Comparison of ENCODE assay signal across 26 cellular contexts in genomic region chr1:210440081-210440480, GRCh38.
A peak's percentile ranks its signal among the peaks of the same experiment; 100 is the strongest.
DNase-seq lines count a peak whose midpoint lies in the region; ATAC-seq, FAIRE-seq and TF ChIP-seq lines count a peak whose summit lies in the region.
"Had no signal": no experiment of that assay in that cellular context is flagged by ENCODE, and none has a peak within 500 bp of the region (broad histone marks: within the 10 kb centered on the region; RNA-seq: fewer than 3 reads in every experiment).

No MANE protein-coding gene starts in this region.

- H3K27ac ChIP-seq in RWPE2 (ENCODE audit: poor library complexity, severe bottlenecking) = peak overlapping the region; percentile 97
- no peak overlapping the region for H3K27ac ChIP-seq in keratinocyte (ENCODE audit: control insufficient read depth, insufficient read depth, low read length)
- H3K27ac ChIP-seq in smooth muscle cell (ENCODE audit: low read depth) = peak overlapping the region; percentile 93
- no peak overlapping the region for H3K27ac ChIP-seq in aorta (ENCODE audit: low read depth in 1 of 2, low read length in 2 of 2)
- H3K27ac ChIP-seq: colonic mucosa, gastroesophageal sphincter, vagina had no signal

- H3K4me1 ChIP-seq in RWPE2 (ENCODE audit: insufficient read depth, poor library complexity, severe bottlenecking) (peaks cover 9% of the 10 kb centered on the region), keratinocyte (ENCODE audit: control insufficient read depth, extremely low read depth, insufficient read depth, low read length) (peaks cover 19% of the 10 kb centered on the region), smooth muscle cell (ENCODE audit: low read depth) (peaks cover 8% of the 10 kb centered on the region), aorta (ENCODE audit: control insufficient read depth in 1 of 2, insufficient read depth in 2 of 2, low read length in 2 of 2) (no peaks in the 10 kb centered on the region)
- H3K4me1 ChIP-seq: colonic mucosa, gastroesophageal sphincter, vagina had no signal

- no peaks in the 10 kb centered on the region for H3K9me3 ChIP-seq in RWPE2 (ENCODE audit: severe bottlenecking)
- no peaks in the 10 kb centered on the region for H3K9me3 ChIP-seq in keratinocyte (ENCODE audit: control insufficient read depth, low read depth, low read length)
- H3K9me3 ChIP-seq in smooth muscle cell (replicated peaks; ENCODE audit: low read depth) = no peaks in the 10 kb centered on the region
- no peaks in the 10 kb centered on the region for H3K9me3 ChIP-seq in aorta (ENCODE audit: control insufficient read depth, low read length)
- H3K9me3 ChIP-seq: colonic mucosa, gastroesophageal sphincter, vagina had no signal

- H3K9me1 ChIP-seq in keratinocyte (ENCODE audit: control insufficient read depth, extremely low read depth, insufficient read depth, low read length) = no peaks in the 10 kb centered on the region

- DNase-seq in EL = peak; percentile 22
- no peak for DNase-seq in RWPE2 (ENCODE audit: low spot score)
- no peak for DNase-seq in keratinocyte (ENCODE audit: low read depth, low spot score)
- no peak for DNase-seq in smooth muscle cell (lab: John Stamatoyannopoulos, UW; ENCODE audit: unreplicated experiment)
- no peak for DNase-seq in COLO829 (ENCODE audit: low spot score)
- DNase-seq in islet precursor cell = no peak
- no peak for DNase-seq in aorta
- DNase-seq: activated CD4-positive, alpha-beta memory T cell treated with anti-CD3 and anti-CD28 coated beads, Interleukin-2, amount 10 ng/mL, durations not matched to agents 7 days and 5 days; activated effector memory CD4-positive, alpha-beta T cell treated with anti-CD3 and anti-CD28 coated beads, Interleukin-2, amount 50 U/mL, for 16 hours; colonic mucosa; COR-L47; DMS79; effector memory CD4-positive, alpha-beta T cell; hypothalamus; MM.1S; NCI-H1417 treated with DMSO at 0.1 percent for 48 hours; SHP77; stimulated activated CD4-positive, alpha-beta T cell treated with anti-CD3 and anti-CD28 coated beads, Interleukin-1b, Interleukin-23, amount 100 ng/mL, for 48 hours; substantia nigra; T-cell had no signal

- no peak for FAIRE-seq in keratinocyte (lab: Jason Lieb, UNC)
- FAIRE-seq: GM18507, K562 had no signal

- WGBS in smooth muscle cell (ENCODE audit: low lambda C conversion rate) = 82% methylated on average over 3 of the region's 3 CpGs
- WGBS in aorta, 2 donors = 80 to 86% methylated on average over 3 of the region's 3 CpGs

- H3K4me2 ChIP-seq in keratinocyte (ENCODE audit: control insufficient read depth, extremely low read depth, insufficient read depth, low read depth, low read length) = peak overlapping the region; percentile 26
- peak overlapping the region; percentile 72 for H3K4me2 ChIP-seq in smooth muscle cell

- ATAC-seq in RWPE2 (ENCODE audit: low read depth) (no peak), aorta (ENCODE audit: low FRiP score) (no peak)
- ATAC-seq: esophagus mucosa, gastroesophageal sphincter, K562, T-cell had no signal

- dilution Hi-C loops in keratinocyte (cut with MboI; ENCODE audit: extremely low pct_ligation_motif_present, low sequenced_read_pairs) = no loop called here

- H3K36me3 ChIP-seq in RWPE2 (ENCODE audit: low read depth) (no peaks in the 10 kb centered on the region), keratinocyte (ENCODE audit: control insufficient read depth in 2 of 2, extremely low read depth in 1 of 2, insufficient read depth in 2 of 2, low read length in 2 of 2) (no peaks in the 10 kb centered on the region), smooth muscle cell (ENCODE audit: low read depth) (no peaks in the 10 kb centered on the region), aorta (ENCODE audit: control insufficient read depth in 1 of 2, insufficient read depth in 2 of 2, low read length in 1 of 2) (peaks cover 5% of the 10 kb centered on the region in 2 donors)
- H3K36me3 ChIP-seq: colonic mucosa, gastroesophageal sphincter, vagina had no signal

- no peak for TF ChIP-seq CTCF in RWPE2 (IDR thresholded peaks at IDR 0.05; ENCODE audit: poor library complexity, severe bottlenecking)
- TF ChIP-seq CTCF in keratinocyte (optimal IDR thresholded peaks at IDR 0.05 in 1 of 3, IDR thresholded peaks at IDR 0.05 in 1 of 3, conservative IDR thresholded peaks at IDR 0.05 in 1 of 3; ENCODE audit: extremely low read depth in 1 of 3, insufficient read depth in 2 of 3, low read length in 3 of 3) = no peak
- no peak for TF ChIP-seq CTCF in smooth muscle cell (IDR thresholded peaks at IDR 0.05; ENCODE audit: borderline replicate concordance, insufficient read depth, poor library complexity, severe bottlenecking)

- H3K9ac ChIP-seq in keratinocyte (ENCODE audit: control insufficient read depth, extremely low read depth, insufficient read depth, low read length) = no peak overlapping the region
- H3K9ac ChIP-seq in smooth muscle cell (ENCODE audit: low read depth) = peak overlapping the region; percentile 84

- no peaks in the 10 kb centered on the region for H4K20me1 ChIP-seq in keratinocyte (ENCODE audit: control insufficient read depth, extremely low read depth, insufficient read depth, low read length)
- no peaks in the 10 kb centered on the region for H4K20me1 ChIP-seq in smooth muscle cell (ENCODE audit: low read depth)

- no peaks in the 10 kb centered on the region for H3F3A ChIP-seq in smooth muscle cell (ENCODE audit: low read depth)

- H3K79me2 ChIP-seq in keratinocyte (ENCODE audit: control insufficient read depth, insufficient read depth, low read length) (no peaks in the 10 kb centered on the region), smooth muscle cell (ENCODE audit: low read depth) (no peaks in the 10 kb centered on the region)

- H2AFZ ChIP-seq in keratinocyte (ENCODE audit: control insufficient read depth, low read length) = no peak overlapping the region
- no peak overlapping the region for H2AFZ ChIP-seq in smooth muscle cell (ENCODE audit: low read depth)

- H3K27me3 ChIP-seq in RWPE2 (ENCODE audit: insufficient read depth, poor library complexity, severe bottlenecking) = no peaks in the 10 kb centered on the region
- H3K27me3 ChIP-seq in keratinocyte (ENCODE audit: control insufficient read depth, extremely low read depth, insufficient read depth, low read length) = no peaks in the 10 kb centered on the region
- no peaks in the 10 kb centered on the region for H3K27me3 ChIP-seq in smooth muscle cell (ENCODE audit: low read depth)
- no peaks in the 10 kb centered on the region for H3K27me3 ChIP-seq in aorta (ENCODE audit: control insufficient read depth in 1 of 2, insufficient read depth in 2 of 2, low read length in 1 of 2)
- H3K27me3 ChIP-seq: colonic mucosa, gastroesophageal sphincter, vagina had no signal

- no peak overlapping the region for H3K4me3 ChIP-seq in RWPE2 (ENCODE audit: severe bottlenecking)
- no peak overlapping the region for H3K4me3 ChIP-seq in keratinocyte (ENCODE audit: control insufficient read depth in 2 of 3, extremely low read depth in 1 of 3, insufficient read depth in 2 of 3, low read depth in 1 of 3, low read length in 3 of 3)
- no peak overlapping the region for H3K4me3 ChIP-seq in smooth muscle cell
- no peak overlapping the region for H3K4me3 ChIP-seq in aorta (ENCODE audit: low read length in 2 of 2)
- H3K4me3 ChIP-seq: colonic mucosa, gastroesophageal sphincter, K562, skin epidermis, vagina had no signal

- intact Hi-C loops in aorta (cut with DNase I) = loop anchor here in 1 of 2 donors (10.0 kb wide), 1 partner anchor 695 kb away; the partner anchor contains the start of gene KCNH1

Comparison
In these comparisons a context has a peak if more than half of its experiments do, and no peak if none do; other contexts are left out.
1. H3K27ac ChIP-seq: peak in RWPE2 (single experiment) and smooth muscle cell (single experiment); none in keratinocyte (single experiment) and aorta (0 of 2).